In the genomic region with DNA sequence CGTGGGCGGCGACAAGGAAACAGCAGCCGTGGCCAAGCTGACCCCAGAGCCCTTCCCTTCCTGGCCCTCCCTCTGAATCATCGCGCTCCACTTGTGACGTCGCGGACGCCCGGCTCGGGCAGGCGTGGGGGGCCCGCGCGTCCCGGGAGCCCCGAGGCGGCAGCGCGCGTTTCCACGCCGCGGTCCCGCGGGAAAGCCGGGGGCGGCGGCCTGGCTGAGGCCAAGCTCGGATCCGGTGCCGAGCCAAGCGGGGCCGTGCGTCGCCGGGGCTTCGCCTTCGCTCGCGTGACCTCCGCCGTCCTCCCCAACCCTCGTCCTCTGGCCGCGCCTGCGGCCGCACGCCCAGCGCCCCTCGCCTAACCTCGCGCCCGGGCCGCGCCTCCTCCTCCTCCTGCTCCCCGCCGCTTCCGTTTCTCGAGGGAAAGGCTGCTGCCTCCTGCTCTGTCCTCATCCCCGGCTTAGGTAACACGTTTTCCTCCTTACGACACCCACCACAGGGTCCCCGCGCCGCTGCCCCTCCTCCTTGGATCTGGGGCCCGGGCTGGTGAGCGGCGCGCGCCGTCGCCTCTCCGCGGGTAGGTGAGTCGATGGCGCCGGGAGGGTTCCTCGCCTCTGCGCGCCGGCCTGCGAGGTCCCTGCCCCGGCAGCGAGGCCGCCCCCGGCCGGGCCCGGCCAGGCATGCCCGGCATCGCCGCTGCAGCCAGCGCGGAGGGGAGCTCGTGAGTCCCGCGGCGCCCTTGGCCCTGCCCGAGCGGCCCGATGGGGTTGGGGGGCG, we compare ENCODE assay signal across 8 cellular contexts. TPM values are rescaled to one million over a fixed set of nuclear protein-coding genes. Genes with fewer than 3 reads are reported as not detected.
DNase-seq lines count a peak whose midpoint lies in the region; ATAC-seq, FAIRE-seq and TF ChIP-seq lines count a peak whose summit lies in the region.

A gene with protein sequence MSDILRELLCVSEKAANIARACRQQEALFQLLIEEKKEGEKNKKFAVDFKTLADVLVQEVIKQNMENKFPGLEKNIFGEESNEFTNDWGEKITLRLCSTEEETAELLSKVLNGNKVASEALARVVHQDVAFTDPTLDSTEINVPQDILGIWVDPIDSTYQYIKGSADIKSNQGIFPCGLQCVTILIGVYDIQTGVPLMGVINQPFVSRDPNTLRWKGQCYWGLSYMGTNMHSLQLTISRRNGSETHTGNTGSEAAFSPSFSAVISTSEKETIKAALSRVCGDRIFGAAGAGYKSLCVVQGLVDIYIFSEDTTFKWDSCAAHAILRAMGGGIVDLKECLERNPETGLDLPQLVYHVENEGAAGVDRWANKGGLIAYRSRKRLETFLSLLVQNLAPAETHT (plus strand): TSS at position 90 of the 775 bp plus-strand sequence. CDS start 16,514 bp downstream, outside the sequence.

- peak within 1 kb of the TSS; percentile 74 for H3K4ac ChIP-seq in IMR-90 (ENCODE audit: low read depth, low read length)

- CTCF ChIA-PET in IMR-90 (lab: Yijun Ruan, JAX) (interaction anchor here (0.8 to 3.0 kb wide), 7 partner anchors 9 to 90 kb away, joined by 3 to 9 read pairs (median 3); a partner anchor contains a TSS), GM12878 (lab: Yijun Ruan, JAX) (interaction anchor here (0.7 to 5.8 kb wide), 21 partner anchors 11 to 464 kb away, joined by 3 to 48 read pairs (median 8); a partner anchor contains a TSS)

- no peak for FAIRE-seq in GM12878 (lab: Jason Lieb, UNC)

- H3K36me3 ChIP-seq in IMR-90 (ENCODE audit: control insufficient read depth, insufficient read depth, low read length) (no peaks in the 10 kb centered on the region), GM12878 (ENCODE audit: control insufficient read depth in 2 of 2, insufficient read depth in 2 of 2, low read length in 1 of 2) (no peaks in the 10 kb centered on the region), rectal smooth muscle tissue (ENCODE audit: control insufficient read depth, insufficient read depth, low read length) (no peaks in the 10 kb centered on the region)

- no TSS peak for BruUV-seq in IMR-90 (replicated peaks; lab: Mats Ljungman, UMichigan)
- no TSS peak for BruUV-seq in GM12878 (replicated peaks; lab: Mats Ljungman, UMichigan)

- H3K4me1 ChIP-seq in IMR-90 (ENCODE audit: control insufficient read depth, insufficient read depth, low read length) (no peaks in the 10 kb centered on the region), GM12878 (ENCODE audit: control insufficient read depth, insufficient read depth, low read length) (peaks cover 8% of the 10 kb centered on the region; the same call in 1 of the 2 replicates), rectal smooth muscle tissue (ENCODE audit: control insufficient read depth, insufficient read depth, low read length) (peaks cover 6% of the 10 kb centered on the region)

- H3K4me1 Mint-ChIP-seq in T-helper 17 cell, result peaks cover 11% of the 10 kb centered on the region

- H4K8ac ChIP-seq in IMR-90 (ENCODE audit: low read depth in 2 of 2, low read length in 2 of 2), result peak within 1 kb of the TSS; percentile 37 to 95

- H2BK120ac ChIP-seq in IMR-90 (ENCODE audit: low read depth, low read length), result peak within 1 kb of the TSS; percentile 87

- H3K36me3 Mint-ChIP-seq in T-helper 17 cell (ENCODE audit: low read depth), result no peaks in the 10 kb centered on the region

- ATAC-seq in GM21723 (IDR thresholded peaks at IDR 0.05; ENCODE audit: unreplicated experiment), result peak; percentile 73
- peak; percentile 85 for ATAC-seq in IMR-90 (ENCODE audit: low read depth)
- ATAC-seq in T-helper 17 cell, result peak; percentile 70
- ATAC-seq in GM12878, result peak; percentile 83

- H4K5ac ChIP-seq in IMR-90 (ENCODE audit: low read depth, low read length), result peak within 1 kb of the TSS; percentile 68

- peak within 1 kb of the TSS; percentile 77 for H3K27ac ChIP-seq in IMR-90 (ENCODE audit: insufficient read depth, low read length)
- H3K27ac ChIP-seq in GM12878 (ENCODE audit: control insufficient read depth, insufficient read depth), result peak within 1 kb of the TSS; percentile 44; the same call in 1 of the 2 replicates
- peak within 1 kb of the TSS; percentile 94 for H3K27ac ChIP-seq in rectal smooth muscle tissue (ENCODE audit: low read depth, low read length)

- H2AFZ ChIP-seq in IMR-90 (replicated peaks; ENCODE audit: low read length, poor library complexity) (peak within 1 kb of the TSS; percentile 97), GM12878 (ENCODE audit: control insufficient read depth, low read depth, low read length) (peak within 1 kb of the TSS; percentile 90)

- peak within 1 kb of the TSS; percentile 79 for H3K4me2 ChIP-seq in IMR-90 (ENCODE audit: low read depth, low read length)
- peak within 1 kb of the TSS; percentile 91 for H3K4me2 ChIP-seq in GM12878 (ENCODE audit: control insufficient read depth, insufficient read depth)

- TF ChIP-seq POLR2A in IMR-90 (IDR thresholded peaks at IDR 0.05; ENCODE audit: low read depth, low read length) (peak; percentile 26), GM12878 (IDR thresholded peaks at IDR 0.05; ENCODE audit: low read depth, low read length) (peak; percentile 53)

- H3K18ac ChIP-seq in IMR-90 (ENCODE audit: low read depth, low read length), result peak within 1 kb of the TSS; percentile 67

- H3K27me3 ChIP-seq in IMR-90 (ENCODE audit: control insufficient read depth, insufficient read depth, low read length) (no peaks in the 10 kb centered on the region), GM12878 (replicated peaks in 1 of 2; ENCODE audit: control insufficient read depth in 2 of 2, insufficient read depth in 2 of 2, low read length in 1 of 2) (no peaks in the 10 kb centered on the region), rectal smooth muscle tissue (ENCODE audit: control insufficient read depth, insufficient read depth, low read length) (no peaks in the 10 kb centered on the region)

- TF ChIP-seq EP300 in GM12878 (IDR thresholded peaks at IDR 0.05; ENCODE audit: borderline replicate concordance in 1 of 2, control insufficient read depth in 1 of 2, low read depth in 2 of 2, low read length in 2 of 2), result 0 out of 4 replicates have a peak, but pooled peaks of 1 of the 2 experiments have one; percentile 17

- peak within 1 kb of the TSS; percentile 88 for H3K27ac Mint-ChIP-seq in T-helper 17 cell

- H2AK5ac ChIP-seq in IMR-90 (ENCODE audit: low read depth, low read length), result peak within 1 kb of the TSS; percentile 89

- DNase-seq in GM12864 (ENCODE audit: low read depth) (no peak), IMR-90 (peak; percentile 65), T-helper 17 cell (peak; percentile 14 to 26 (median 17)), GM12878 (ENCODE audit: low read depth, low spot score) (no peak), hepatic stellate cell (ENCODE audit: low spot score) (peak; percentile 64), NCI-H1930 (lab: John Stamatoyannopoulos, UW) (no peak)

- H3K4me3 Mint-ChIP-seq in T-helper 17 cell, result peak within 1 kb of the TSS; percentile 90

- TF ChIP-seq CTCF in GM12864 (IDR thresholded peaks at IDR 0.05; ENCODE audit: low read depth, low read length, missing control alignments) (no peak), IMR-90 (conservative IDR thresholded peaks at IDR 0.05; ENCODE audit: low read depth, low read length) (no peak), GM12878 (IDR thresholded peaks at IDR 0.05 in 2 of 3, conservative IDR thresholded peaks at IDR 0.05 in 1 of 3; ENCODE audit: control insufficient read depth in 2 of 3, extremely low read depth in 1 of 3, insufficient read depth in 1 of 3, low read depth in 3 of 3, low read length in 3 of 3) (no peak)

- RAD21 ChIA-PET in GM12878 (lab: Charles Lee; ENCODE audit: unreplicated experiment), result interaction anchor here (0.8 to 3.1 kb wide), 20 partner anchors 9 to 668 kb away, joined by 3 to 36 read pairs (median 4); a partner anchor contains a TSS

- peak within 1 kb of the TSS; percentile 34 for H2BK5ac ChIP-seq in IMR-90 (ENCODE audit: low read depth, low read length, poor library complexity, severe bottlenecking)

- POLR2A ChIA-PET in IMR-90 (lab: Charles Lee; ENCODE audit: unreplicated experiment) (no interaction called here), GM12878 (lab: Charles Lee) (interaction anchor here (0.6 to 3.1 kb wide), 7 partner anchors 10 to 457 kb away, joined by 3 to 15 read pairs (median 8); a partner anchor contains a TSS)

- peaks cover 3% of the 10 kb centered on the region; the same call in 1 of the 2 replicates for H3K9me1 ChIP-seq in IMR-90 (ENCODE audit: insufficient read depth, low read length)

- H4K91ac ChIP-seq in IMR-90 (ENCODE audit: insufficient read depth, low read depth, low read length), result peak within 1 kb of the TSS; percentile 79

- dilution Hi-C loops in IMR-90 (cut with HindIII; ENCODE audit: low sequenced_read_pairs, unreplicated experiment), result no loop called here

- H3K27me3 Mint-ChIP-seq in T-helper 17 cell, result no peaks in the 10 kb centered on the region

- peak within 1 kb of the TSS; percentile 88 for H2BK20ac ChIP-seq in IMR-90 (ENCODE audit: low read depth, low read length)

- H4K20me1 ChIP-seq in IMR-90 (ENCODE audit: insufficient read depth, low read length), result no peaks in the 10 kb centered on the region
- no peaks in the 10 kb centered on the region for H4K20me1 ChIP-seq in GM12878 (ENCODE audit: control insufficient read depth, insufficient read depth)

- peak within 1 kb of the TSS; percentile 61 for H3K56ac ChIP-seq in IMR-90 (ENCODE audit: extremely low read depth, insufficient read depth, low read length)

- in situ Hi-C loops in IMR-90 (cut with MboI; ENCODE audit: low sequenced_read_pairs), result no loop called here
- in situ Hi-C loops in GM12878 (cut with MboI), result no loop called here

- no peak for TF ChIP-seq RAD21 in IMR-90 (IDR thresholded peaks at IDR 0.05; ENCODE audit: low read length)
- TF ChIP-seq RAD21 in GM12878 (IDR thresholded peaks at IDR 0.05; ENCODE audit: insufficient read depth, low read depth, low read length), result no peak

- H3K23ac ChIP-seq in IMR-90 (ENCODE audit: low read depth, low read length), result peak within 1 kb of the TSS; percentile 55

- peak within 1 kb of the TSS; percentile 44; the same call in 1 of the 3 replicates for H2BK15ac ChIP-seq in IMR-90 (ENCODE audit: low read depth, low read length)

- peak within 1 kb of the TSS; percentile 78 for H3K9ac ChIP-seq in IMR-90 (ENCODE audit: low read depth, low read length)
- peak within 1 kb of the TSS; percentile 70 for H3K9ac ChIP-seq in GM12878 (ENCODE audit: control insufficient read depth, insufficient read depth, low read length)
- H3K9ac ChIP-seq in rectal smooth muscle tissue (ENCODE audit: low read length), result peak within 1 kb of the TSS; percentile 73

- WGBS in IMR-90 (ENCODE audit: extremely low coverage in 2 of 2, insufficient read length in 1 of 2), 2 experiments, result 1% methylated on average over 48 of the region's 103 CpGs; no CpG with 5 or more reads in 1 of the 2 experiments
- WGBS in GM12878 (ENCODE audit: insufficient coverage, insufficient replicate concordance, low lambda C conversion rate, missing lambda C conversion rate), result 2% methylated on average over 68 of the region's 103 CpGs

- peaks cover 0 to 23% of the 10 kb centered on the region in 2 experiments for H3K79me1 ChIP-seq in IMR-90 (ENCODE audit: low read depth in 1 of 2, low read length in 2 of 2)

- SMC1A ChIA-PET in GM12878 (lab: Charles Lee; ENCODE audit: uncharacterized antibody, unreplicated experiment), result interaction anchor here (0.7 to 5.2 kb wide), 15 partner anchors 11 to 301 kb away, joined by 3 to 46 read pairs (median 4); a partner anchor contains a TSS

- H3K79me2 ChIP-seq in GM12878 (ENCODE audit: control insufficient read depth, insufficient read depth, low read length), result no peaks in the 10 kb centered on the region

- no peaks in the 10 kb centered on the region for H3K9me3 ChIP-seq in IMR-90 (ENCODE audit: control insufficient read depth, insufficient read depth, low read length)
- no peaks in the 10 kb centered on the region for H3K9me3 ChIP-seq in T-helper 17 cell (ENCODE audit: control insufficient read depth, low read length, poor library complexity, severe bottlenecking)
- no peaks in the 10 kb centered on the region for H3K9me3 ChIP-seq in GM12878 (replicated peaks; ENCODE audit: control insufficient read depth, insufficient read depth, low read length)

- peak within 1 kb of the TSS; percentile 82 for H3K4me3 ChIP-seq in GM12864 (ENCODE audit: low read depth, low read length)
- peak within 1 kb of the TSS; percentile 86 for H3K4me3 ChIP-seq in IMR-90 (ENCODE audit: insufficient read depth, low read depth, low read length)
- peak within 1 kb of the TSS; percentile 77 for H3K4me3 ChIP-seq in GM12878
- peak within 1 kb of the TSS; percentile 93 for H3K4me3 ChIP-seq in rectal smooth muscle tissue (ENCODE audit: low read length)

- peak within 1 kb of the TSS; percentile 86 for H2AK9ac ChIP-seq in IMR-90 (replicated peaks; ENCODE audit: low read depth, low read length, poor library complexity)

- peak within 1 kb of the TSS; percentile 44 for H3K14ac ChIP-seq in IMR-90 (replicated peaks; ENCODE audit: low read depth, low read length)

- intact Hi-C loops in IMR-90 (cut with micrococcal nuclease) (no loop called here), GM12878 (cut with micrococcal nuclease; ENCODE audit: unreplicated experiment) (no loop called here)

RNA-seq across cellular contexts. Expression of the gene that starts here (rescaled TPM):
- total RNA-seq in IMR-90 (2012; rRNA removed), result 3.6 and 4.1 TPM in 2 replicates
- polyA plus RNA-seq in IMR-90 (2012; rRNA removed), result 10.1 and 10.7 TPM in 2 replicates
- polyA plus RNA-seq in IMR-90 (2012; cell fraction: cytosol; rRNA removed), result 3.0 and 5.1 TPM in 2 replicates
- polyA plus RNA-seq in IMR-90 (2012; cell fraction: nucleus; rRNA removed; ENCODE audit: low replicate concordance), result 6.9 and 28.7 TPM in 2 replicates
- 1 to 10 TPM; 3.0 to 3.7 TPM for total RNA-seq in T-helper 17 cell
- 4.8 and 8.3 TPM in 2 replicates for total RNA-seq in GM12878 (2013; cell fraction: nucleolus; rRNA removed)
- total RNA-seq in GM12878 (2014; rRNA removed), result 6.7 and 7.4 TPM in 2 replicates
- 9.7 and 10.8 TPM in 2 replicates for total RNA-seq in GM12878 (2014; rRNA removed; fragmentation: Illumina TruSeq; extraction: Trizol)
- 9.0 and 9.9 TPM in 2 replicates for total RNA-seq in GM12878 (2021)
- polyA plus RNA-seq in GM12878 (2011; ENCODE audit: low read depth), result 5.4 TPM
- 16.6 and 16.7 TPM in 2 replicates for polyA plus RNA-seq in GM12878 (2011; rRNA removed)
- 10.1 and 10.2 TPM in 2 replicates for polyA plus RNA-seq in GM12878 (2011; cell fraction: cytosol; rRNA removed)
- polyA plus RNA-seq in GM12878 (2011; cell fraction: nucleus; rRNA removed), result 14.2 and 18.5 TPM in 2 replicates
- 6.3 and 7.7 TPM in 2 replicates for polyA plus RNA-seq in GM12878 (2012)
- polyA plus RNA-seq in GM12878 (2014; fragmentation: Illumina TruSeq; extraction: Trizol), result 17.9 and 23.6 TPM in 2 replicates
- 1 to 10 TPM; 3.3 to 8.9 TPM for polyA plus RNA-seq in GM12878 (2014; fragmentation: Nextera tagmentation; extraction: Ambion mirVana)
- polyA plus RNA-seq in GM12878 (2014; rRNA removed), result 12.3 and 13.2 TPM in 2 replicates
- polyA plus RNA-seq in GM12878 (2016; fragmentation: Nextera tagmentation; extraction: Ambion mirVana), result 10 to 100 TPM; 13.2 to 13.3 TPM
- polyA minus RNA-seq in GM12878 (2011; rRNA and poly(A)+ RNA removed), result 5.4 and 6.3 TPM in 2 replicates
- 4.4 and 5.9 TPM in 2 replicates for polyA minus RNA-seq in GM12878 (2011; cell fraction: cytosol; rRNA and poly(A)+ RNA removed)
- polyA minus RNA-seq in GM12878 (2011; cell fraction: nucleus; rRNA and poly(A)+ RNA removed), result 4.2 and 10.0 TPM in 2 replicates

Comparison
In these comparisons a context has a peak if more than half of its experiments do, and no peak if none do; other contexts are left out.
1. DNase-seq: peak in IMR-90 (single experiment), T-helper 17 cell (3 of 3) and hepatic stellate cell (single experiment); none in GM12864 (single experiment), GM12878 (single experiment) and NCI-H1930 (0 of 2).
2. H3K27ac ChIP-seq: peak in every context shown above with its lines; median percentile 94 in rectal smooth muscle tissue; 77 in IMR-90; 44 in GM12878.
3. Peak in every context shown above with its lines, with median percentiles within 50 percentile points of each other: H3K4me3 ChIP-seq, ATAC-seq and H3K9ac ChIP-seq.